Comparison of ENCODE assay signal across 1 cellular context in genomic region chr1:207304710-207305151, GRCh38.
TF ChIP-seq lines count a peak whose summit lies in the region.

No MANE protein-coding gene starts in this region.

TF ChIP-seq in IMR-90, 13 proteins besides CTCF, POLR2A, EP300 and RAD21 (continued from another document):
- TF ChIP-seq ELK1 (IDR thresholded peaks at IDR 0.05; ENCODE audit: borderline replicate concordance, low read depth, low read length) (no peak), CHD1 (IDR thresholded peaks at IDR 0.05; ENCODE audit: low read depth, low read length) (no peak)
